ENCODE assay signal across 17 cellular contexts in genomic region chr6:154648776-154649175, GRCh38.
"Had no signal": no experiment of that assay in that cellular context is flagged by ENCODE, and none has a peak within 500 bp of the region (broad histone marks: within the 10 kb centered on the region; RNA-seq: fewer than 3 reads in every experiment).

No MANE protein-coding gene starts in this region.

- H3K9me3 ChIP-seq: mucosa of descending colon, neutrophil, psoas muscle, right lobe of liver, testis had no signal

- H3K4me1 ChIP-seq: psoas muscle, right lobe of liver, testis had no signal

- ATAC-seq: effector memory CD8-positive, alpha-beta T cell; foreskin keratinocyte; left colon; mucosa of descending colon; naive thymus-derived CD8-positive, alpha-beta T cell; psoas muscle; stimulated activated memory B cell treated with anti-CD40 and anti-IgM and Interleukin-4, amounts not matched to agents 10 μg/mL and 1 μg/mL and 100 μg/mL, for 72 hours; stimulated activated naive CD8-positive, alpha-beta T cell treated with anti-CD3 and anti-CD28 coated beads, Interleukin-15, amount 100 ng/mL, for 72 hours had no signal

- H3K36me3 ChIP-seq: neutrophil, right lobe of liver had no signal

- DNase-seq: effector memory CD8-positive, alpha-beta T cell; foreskin keratinocyte; head of caudate nucleus; hippocampal formation; left colon; mammary epithelial cell; mucosa of descending colon; naive thymus-derived CD8-positive, alpha-beta T cell; psoas muscle; retina; right lobe of liver; stimulated activated CD4-positive, alpha-beta T cell treated with anti-CD3 and anti-CD28 coated beads, Interleukin-4, amount 100 ng/mL, for 24 hours; stimulated activated naive CD8-positive, alpha-beta T cell treated with anti-CD3 and anti-CD28 coated beads, Interleukin-15, amount 100 ng/mL, for 72 hours; testis; trophoblast cell had no signal

- H3K4me3 ChIP-seq: mucosa of descending colon, psoas muscle, right lobe of liver, testis had no signal

- H3K27me3 ChIP-seq: foreskin keratinocyte, neutrophil, right lobe of liver, testis had no signal

- H3K27ac ChIP-seq: foreskin keratinocyte, neutrophil, psoas muscle had no signal
